ENCODE assay signal across 29 cellular contexts in the genomic region with DNA sequence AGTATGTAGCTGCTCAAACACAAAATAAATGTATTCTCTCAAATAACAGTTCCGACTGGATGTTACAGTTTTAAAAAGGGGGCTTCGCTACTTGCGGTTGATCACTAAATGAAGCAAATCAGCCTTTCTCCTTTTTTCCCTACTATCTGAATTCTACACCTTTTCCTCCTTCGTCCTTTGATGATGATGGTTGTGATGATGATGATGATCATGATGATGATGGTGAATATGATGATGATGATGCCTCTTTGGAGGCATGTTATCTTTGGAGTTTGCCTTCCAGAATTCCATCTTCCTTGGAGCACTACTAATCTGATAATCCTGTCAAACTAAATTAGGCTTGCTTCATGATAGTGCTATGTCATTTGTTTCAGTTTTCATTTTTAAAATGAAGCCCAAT.
"Had no signal": no experiment of that assay in that cellular context is flagged by ENCODE, and none has a peak within 500 bp of the region (broad histone marks: within the 10 kb centered on the region; RNA-seq: fewer than 3 reads in every experiment).

No MANE protein-coding gene starts in this region.

- H3K9me3 ChIP-seq: colonic mucosa, gastrocnemius medialis had no signal

- H3K27ac Mint-ChIP-seq: dendritic cell treated with granulocyte-macrophage colony-stimulating factor and Interleukin-4, amounts not matched to agents 40 ng/mL and 50 ng/mL, for 4 days; effector memory CD8-positive, alpha-beta T cell; endodermal cell had no signal

- H3K27me3 Mint-ChIP-seq: dendritic cell treated with granulocyte-macrophage colony-stimulating factor and Interleukin-4, amounts not matched to agents 40 ng/mL and 50 ng/mL, for 4 days; effector memory CD8-positive, alpha-beta T cell had no signal

- DNase-seq: colonic mucosa; cortex of kidney; dermis blood vessel endothelial cell; dorsolateral prefrontal cortex; effector CD4-positive, alpha-beta T cell; effector CD8-positive, alpha-beta T cell; effector memory CD4-positive, alpha-beta T cell; effector memory CD8-positive, alpha-beta T cell; endodermal cell; erythroblast; esophagus squamous epithelium; foreskin fibroblast; foreskin keratinocyte; foreskin melanocyte; gastrocnemius medialis; glutamatergic neuron; head of caudate nucleus; heart left ventricle; heart right ventricle had no signal

- H3K36me3 ChIP-seq: colonic mucosa, esophagus muscularis mucosa, esophagus squamous epithelium, gastrocnemius medialis, gastroesophageal sphincter, heart left ventricle, heart right ventricle had no signal

- H3K27me3 ChIP-seq: colonic mucosa, esophagus muscularis mucosa, esophagus squamous epithelium, foreskin keratinocyte, gastrocnemius medialis, gastroesophageal sphincter, heart left ventricle, heart right ventricle had no signal

- H3K4me1 ChIP-seq: colonic mucosa, esophagus muscularis mucosa, esophagus squamous epithelium, foreskin keratinocyte, gastrocnemius medialis, gastroesophageal sphincter, heart left ventricle, heart right ventricle had no signal

- H3K4me1 Mint-ChIP-seq: endodermal cell had no signal

- H3K4me3 Mint-ChIP-seq: dendritic cell treated with granulocyte-macrophage colony-stimulating factor and Interleukin-4, amounts not matched to agents 40 ng/mL and 50 ng/mL, for 4 days; effector memory CD8-positive, alpha-beta T cell; endodermal cell had no signal

- H3K27ac ChIP-seq: colonic mucosa, coronary artery, dorsolateral prefrontal cortex, epithelial cell of prostate, esophagus muscularis mucosa, esophagus squamous epithelium, foreskin keratinocyte, gastrocnemius medialis, gastroesophageal sphincter, heart left ventricle, heart right ventricle had no signal

- FAIRE-seq: colon, endometrium, endothelial cell of umbilical vein, frontal cortex had no signal

- ATAC-seq: effector memory CD8-positive, alpha-beta T cell; esophagus mucosa; foreskin keratinocyte; gastrocnemius medialis; gastroesophageal sphincter; heart left ventricle; heart right ventricle had no signal

- H3K4me3 ChIP-seq: colonic mucosa, coronary artery, dorsolateral prefrontal cortex, esophagus muscularis mucosa, esophagus squamous epithelium, gastrocnemius medialis, gastroesophageal sphincter, heart left ventricle, heart right ventricle had no signal

- H3K9me3 Mint-ChIP-seq: endodermal cell had no signal
